ENCODE assay signal across 18 cellular contexts in the genomic region with DNA sequence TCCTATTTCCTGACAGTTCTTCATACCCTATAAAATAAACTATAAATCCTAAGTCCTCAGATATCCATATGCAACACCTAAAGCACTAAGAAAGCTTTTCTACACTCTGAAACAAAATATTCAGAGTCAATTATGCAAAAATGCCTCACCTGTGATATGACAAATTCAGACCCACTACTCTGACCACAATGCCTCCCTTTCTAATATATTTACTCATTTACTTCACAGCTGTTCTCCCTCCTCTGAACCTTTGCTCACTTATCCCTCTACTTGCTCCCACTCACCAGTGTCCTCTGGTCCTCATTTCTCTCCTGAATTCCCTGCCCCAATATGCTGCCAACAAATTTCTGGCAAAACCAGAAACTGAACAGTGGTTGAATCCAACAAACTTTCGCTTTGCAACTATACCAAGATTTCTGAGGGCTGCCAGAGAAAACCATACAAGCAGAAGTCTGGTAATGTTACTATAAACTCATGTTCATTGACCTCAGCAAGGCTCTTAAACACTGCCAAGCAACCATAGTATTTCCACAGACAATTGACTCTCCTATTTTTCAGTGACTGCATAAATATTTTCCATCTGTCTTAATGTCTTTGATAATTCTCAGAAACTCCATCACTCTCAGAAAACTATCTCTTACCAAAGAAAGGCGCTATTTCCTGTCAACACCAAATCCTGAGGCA. TPM values are rescaled to one million over a fixed set of nuclear protein-coding genes. Genes with fewer than 3 reads are reported as not detected.
A peak's percentile ranks its signal among the peaks of the same experiment; 100 is the strongest.
DNase-seq lines count a peak whose midpoint lies in the region; ATAC-seq and TF ChIP-seq lines count a peak whose summit lies in the region.
"Had no signal": no experiment of that assay in that cellular context is flagged by ENCODE, and none has a peak within 500 bp of the region (broad histone marks: within the 10 kb centered on the region; RNA-seq: fewer than 3 reads in every experiment).

No MANE protein-coding gene starts in this region.

- H3K36me3 ChIP-seq in CD4-positive, alpha-beta memory T cell (ENCODE audit: insufficient read depth, low read length), result peaks cover 69% of the 10 kb centered on the region
- H3K36me3 ChIP-seq in mesendoderm (ENCODE audit: control insufficient read depth, insufficient read depth, low read length), result peaks cover 2% of the 10 kb centered on the region
- peaks cover 71% of the 10 kb centered on the region for H3K36me3 ChIP-seq in WERI-Rb-1
- H3K36me3 ChIP-seq: ovary had no signal

- no peak overlapping the region for H4K8ac ChIP-seq in mesendoderm (ENCODE audit: low read depth, low read length)

- H3K4me3 Mint-ChIP-seq in CD4-positive, alpha-beta memory T cell, result peak overlapping the region in 3 of 8 donors; percentile 3 to 35 (median 19)
- no peak overlapping the region for H3K4me3 Mint-ChIP-seq in activated naive CD8-positive, alpha-beta T cell treated with anti-CD3 and anti-CD28 coated beads, Interleukin-2, amount 10 ng/mL, durations not matched to agents 7 days and 5 days
- H3K4me3 Mint-ChIP-seq in memory B cell, result no peak overlapping the region
- H3K4me3 Mint-ChIP-seq: H9 had no signal

- H3K23ac ChIP-seq in mesendoderm (ENCODE audit: low read length), result no peak overlapping the region

- H3K79me1 ChIP-seq in mesendoderm (ENCODE audit: low read length), result no peaks in the 10 kb centered on the region

- no peak overlapping the region for H4K5ac ChIP-seq in mesendoderm (ENCODE audit: low read length)

- TF ChIP-seq CTCF in WERI-Rb-1 (IDR thresholded peaks at IDR 0.05; ENCODE audit: low read depth, low read length), result no peak

- H2BK15ac ChIP-seq in mesendoderm (replicated peaks; ENCODE audit: low read depth), result no peak overlapping the region

- H3K4me1 Mint-ChIP-seq in CD4-positive, alpha-beta memory T cell, result peaks cover 46 to 67% (median 51%) of the 10 kb centered on the region in 4 donors
- H3K4me1 Mint-ChIP-seq in activated naive CD8-positive, alpha-beta T cell treated with anti-CD3 and anti-CD28 coated beads, Interleukin-2, amount 10 ng/mL, durations not matched to agents 7 days and 5 days, result peaks cover 23% of the 10 kb centered on the region
- peaks cover 21% of the 10 kb centered on the region for H3K4me1 Mint-ChIP-seq in memory B cell
- H3K4me1 Mint-ChIP-seq: H9 had no signal

- H3K4me3 ChIP-seq in CD4-positive, alpha-beta memory T cell (ENCODE audit: low read length in 2 of 2), result no peak overlapping the region
- H3K4me3 ChIP-seq in mesendoderm (ENCODE audit: low read length) (no peak overlapping the region), WERI-Rb-1 (ENCODE audit: low read depth, low read length) (no peak overlapping the region)
- H3K4me3 ChIP-seq: BLaER1 treated with 17β-estradiol and CSF1 and Interleukin-3, amounts not matched to agents 10 nM and 100 nM; ovary; stomach had no signal

- no CpG with 5 or more reads among the region's 2 CpGs for WGBS in mesendoderm (ENCODE audit: extremely low coverage, insufficient coverage, low lambda C conversion rate)

- no peaks in the 10 kb centered on the region for H3K9me3 ChIP-seq in CD4-positive, alpha-beta memory T cell (ENCODE audit: control insufficient read depth in 1 of 2, low read length in 2 of 2)
- H3K9me3 ChIP-seq in WERI-Rb-1 (ENCODE audit: severe bottlenecking), result no peaks in the 10 kb centered on the region
- H3K9me3 ChIP-seq: BLaER1 treated with 17β-estradiol and CSF1 and Interleukin-3, amounts not matched to agents 10 nM and 100 nM; ovary; stomach had no signal

- peaks cover 57% of the 10 kb centered on the region for H3K4me1 ChIP-seq in CD4-positive, alpha-beta memory T cell (ENCODE audit: insufficient read depth, low read length)
- H3K4me1 ChIP-seq in mesendoderm (ENCODE audit: control insufficient read depth, low read depth, low read length), result no peaks in the 10 kb centered on the region

- no peak for DNase-seq in CD4-positive, alpha-beta memory T cell
- no peak for DNase-seq in activated naive CD8-positive, alpha-beta T cell treated with anti-CD3 and anti-CD28 coated beads, Interleukin-2, amount 10 ng/mL, durations not matched to agents 7 days and 5 days
- no peak for DNase-seq in memory B cell (ENCODE audit: low spot score in 2 of 2)
- no peak for DNase-seq in mucosa of gallbladder (ENCODE audit: low spot score)
- no peak for DNase-seq in mesendoderm
- DNase-seq in WERI-Rb-1, result no peak
- DNase-seq: activated CD4-positive, alpha-beta T cell treated with anti-CD3 and anti-CD28 coated beads for 48 hours; central memory CD4-positive, alpha-beta T cell; DND-41; H9; NCI-H1092 treated with DMSO at 0.1 percent for 48 hours; ovary; RPMI8226; small intestine; stomach had no signal

- H3K27me3 Mint-ChIP-seq in CD4-positive, alpha-beta memory T cell, result no peaks in the 10 kb centered on the region
- H3K27me3 Mint-ChIP-seq in activated naive CD8-positive, alpha-beta T cell treated with anti-CD3 and anti-CD28 coated beads, Interleukin-2, amount 10 ng/mL, durations not matched to agents 7 days and 5 days, result no peaks in the 10 kb centered on the region
- no peaks in the 10 kb centered on the region for H3K27me3 Mint-ChIP-seq in memory B cell

- POLR2A ChIA-PET in CD4-positive, alpha-beta memory T cell (lab: Charles Lee; ENCODE audit: partially characterized antibody), result interaction anchor here (1.1 kb wide), 1 partner anchor 136 kb away, joined by 3 read pairs; no protein-coding TSS in a partner anchor
- POLR2A ChIA-PET in activated naive CD8-positive, alpha-beta T cell treated with anti-CD3 and anti-CD28 coated beads, Interleukin-2, amount 10 ng/mL, durations not matched to agents 7 days and 5 days (lab: Charles Lee), result no interaction called here

- intact Hi-C loops in CD4-positive, alpha-beta memory T cell (cut with micrococcal nuclease), result no loop called here

- H3K36me3 Mint-ChIP-seq in CD4-positive, alpha-beta memory T cell, result peaks cover 74 to 83% of the 10 kb centered on the region in 2 donors
- peaks cover 25% of the 10 kb centered on the region for H3K36me3 Mint-ChIP-seq in activated naive CD8-positive, alpha-beta T cell treated with anti-CD3 and anti-CD28 coated beads, Interleukin-2, amount 10 ng/mL, durations not matched to agents 7 days and 5 days
- peaks cover 42% of the 10 kb centered on the region for H3K36me3 Mint-ChIP-seq in memory B cell

- H3K4ac ChIP-seq in mesendoderm (ENCODE audit: low read depth, low read length), result no peak overlapping the region

- CTCF ChIA-PET in CD4-positive, alpha-beta memory T cell (lab: Charles Lee; ENCODE audit: partially characterized antibody), result no interaction called here

- no peak overlapping the region for H2AK5ac ChIP-seq in mesendoderm (ENCODE audit: low read length)

- no peaks in the 10 kb centered on the region for H3K27me3 ChIP-seq in CD4-positive, alpha-beta memory T cell (ENCODE audit: insufficient read depth, low read length)
- no peaks in the 10 kb centered on the region for H3K27me3 ChIP-seq in mesendoderm (ENCODE audit: insufficient read depth, low read length, poor library complexity)
- H3K27me3 ChIP-seq in WERI-Rb-1 (ENCODE audit: insufficient read depth, low read depth, severe bottlenecking), result no peaks in the 10 kb centered on the region
- H3K27me3 ChIP-seq: BLaER1 treated with 17β-estradiol and CSF1 and Interleukin-3, amounts not matched to agents 10 nM and 100 nM; ovary; stomach had no signal

- H3K9ac ChIP-seq in mesendoderm (ENCODE audit: low read length), result no peak overlapping the region
- H3K9ac ChIP-seq: BLaER1 treated with 17β-estradiol and CSF1 and Interleukin-3, amounts not matched to agents 10 nM and 100 nM had no signal

- peaks cover 0 to 1% (median 0%) of the 10 kb centered on the region in 8 donors for H3K9me3 Mint-ChIP-seq in CD4-positive, alpha-beta memory T cell
- H3K9me3 Mint-ChIP-seq in activated naive CD8-positive, alpha-beta T cell treated with anti-CD3 and anti-CD28 coated beads, Interleukin-2, amount 10 ng/mL, durations not matched to agents 7 days and 5 days, result no peaks in the 10 kb centered on the region
- no peaks in the 10 kb centered on the region for H3K9me3 Mint-ChIP-seq in memory B cell

- ATAC-seq in GM19395 (IDR thresholded peaks at IDR 0.05; ENCODE audit: unreplicated experiment), result peak; percentile 49
- no peak for ATAC-seq in activated naive CD8-positive, alpha-beta T cell treated with anti-CD3 and anti-CD28 coated beads, Interleukin-2, amount 10 ng/mL, durations not matched to agents 7 days and 5 days (ENCODE audit: low read depth)
- no peak for ATAC-seq in memory B cell (ENCODE audit: low read depth)
- no peak for ATAC-seq in HG03442 (IDR thresholded peaks at IDR 0.05; ENCODE audit: unreplicated experiment)

- H2BK5ac ChIP-seq in mesendoderm (ENCODE audit: low read length), result no peak overlapping the region

- peak overlapping the region; percentile 52 to 90 (median 74) for H3K27ac Mint-ChIP-seq in CD4-positive, alpha-beta memory T cell
- peak overlapping the region; percentile 42 for H3K27ac Mint-ChIP-seq in activated naive CD8-positive, alpha-beta T cell treated with anti-CD3 and anti-CD28 coated beads, Interleukin-2, amount 10 ng/mL, durations not matched to agents 7 days and 5 days
- peak overlapping the region; percentile 5 for H3K27ac Mint-ChIP-seq in memory B cell

- H3K79me2 ChIP-seq in mesendoderm (ENCODE audit: control insufficient read depth, insufficient read depth, low read length), result peaks cover 1% of the 10 kb centered on the region

- H3K27ac ChIP-seq in CD4-positive, alpha-beta memory T cell (ENCODE audit: low read depth, low read length), result no peak overlapping the region
- H3K27ac ChIP-seq in mesendoderm (ENCODE audit: low read depth, low read length) (no peak overlapping the region), WERI-Rb-1 (no peak overlapping the region)
- H3K27ac ChIP-seq: BLaER1 treated with 17β-estradiol and CSF1 and Interleukin-3, amounts not matched to agents 10 nM and 100 nM; ovary had no signal

- H3K4me2 ChIP-seq in mesendoderm (ENCODE audit: low read length), result no peak overlapping the region

- no peak overlapping the region for H3K18ac ChIP-seq in mesendoderm (ENCODE audit: low read length)

- no peak overlapping the region for H2BK120ac ChIP-seq in mesendoderm (ENCODE audit: low read depth, low read length)

- H3K56ac ChIP-seq in mesendoderm (ENCODE audit: low read length), result no peak overlapping the region

RNA-seq across cellular contexts. Expression of gene CCNH, which starts 7.1 kb away (rescaled TPM):
- 10 to 100 TPM; 93.9 to 98.6 TPM for total RNA-seq in CD4-positive, alpha-beta memory T cell
- polyA plus RNA-seq in CD4-positive, alpha-beta memory T cell, result 10 to 100 TPM; 54.1 to 58.4 TPM
- total RNA-seq in activated naive CD8-positive, alpha-beta T cell treated with anti-CD3 and anti-CD28 coated beads, Interleukin-2, amount 10 ng/mL, durations not matched to agents 7 days and 5 days, result 10 to 100 TPM; 63.2 to 71.0 TPM
- total RNA-seq in mucosa of gallbladder, result 35.8 TPM
- polyA plus RNA-seq in mesendoderm (2013, experiment 1 of 2), result 29.2 TPM
- 30.6 TPM for polyA plus RNA-seq in mesendoderm (2013, experiment 2 of 2)

Comparison
In these comparisons a context has a peak if more than half of its experiments do, and no peak if none do; other contexts are left out.
1. H3K27ac Mint-ChIP-seq: peak in every context shown above with its lines; median percentile 74 in CD4-positive, alpha-beta memory T cell; 42 in activated naive CD8-positive, alpha-beta T cell treated with anti-CD3 and anti-CD28 coated beads, Interleukin-2, amount 10 ng/mL, durations not matched to agents 7 days and 5 days; 5 in memory B cell.